8 cellular contexts compared by ENCODE assay signal in the genomic region with DNA sequence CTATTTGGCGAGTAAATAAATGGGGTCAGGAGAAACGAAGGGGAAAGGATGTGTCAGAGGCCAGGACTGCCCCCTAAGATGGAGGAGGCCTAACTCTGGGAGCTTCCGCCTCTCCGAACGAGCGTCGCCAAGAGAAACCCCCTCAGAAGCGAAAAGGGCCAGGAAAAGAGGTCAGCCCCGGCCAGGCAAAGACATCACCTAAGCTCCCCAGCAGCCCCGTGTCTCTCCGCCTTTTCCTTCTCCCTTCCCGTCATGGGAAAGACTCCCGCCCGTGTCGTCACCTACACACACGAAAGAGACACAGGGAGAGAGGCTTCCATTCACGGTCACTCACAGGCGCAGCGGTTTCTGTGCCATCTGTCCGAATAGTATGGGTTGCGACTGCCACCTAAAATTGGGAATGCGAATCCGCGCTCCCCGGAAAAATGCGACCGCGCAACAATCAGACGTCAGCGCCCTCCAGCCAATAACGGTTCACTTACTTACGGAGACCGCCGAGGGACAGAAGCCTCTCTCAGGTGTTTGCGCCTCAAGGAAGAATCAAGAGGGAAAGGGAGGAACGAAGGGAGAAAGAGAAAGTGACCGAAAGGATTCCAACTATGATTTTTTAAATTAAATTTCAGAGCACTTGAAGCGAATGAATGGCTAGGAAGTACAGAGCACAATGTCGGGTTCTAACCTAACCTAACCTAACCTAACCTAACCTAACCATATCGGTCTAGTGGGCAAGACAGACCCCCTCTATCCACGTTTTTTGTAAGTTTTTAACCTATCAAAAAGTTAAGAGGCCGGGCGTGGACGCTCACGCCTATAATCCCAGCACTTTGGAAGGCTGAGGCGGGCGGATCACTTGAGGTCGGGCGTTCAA. TPM values are rescaled to one million over a fixed set of nuclear protein-coding genes. Genes with fewer than 3 reads are reported as not detected.
DNase-seq lines count a peak whose midpoint lies in the region; ATAC-seq lines count a peak whose summit lies in the region.

TSS of gene CWF19L1 (minus strand) at position 402 of the 868 bp plus-strand sequence. CDS start at position 357, 45 bp downstream.

- H3K9ac ChIP-seq in BLaER1 (peak within 1 kb of the TSS; percentile 86), NT2/D1 (ENCODE audit: insufficient read length, low read depth) (peak within 1 kb of the TSS; percentile 86)

- in situ Hi-C loops in endometrial microvascular endothelial cells (cut with HindIII; ENCODE audit: inconsistent ontology term, low pct_unique_long_range_greater_than_20kb, low sequenced_read_pairs): no loop called here

- peaks cover 9% of the 10 kb centered on the region; the same call in 1 of the 2 replicates for H3K36me3 ChIP-seq in BLaER1
- peaks cover 7% of the 10 kb centered on the region for H3K36me3 ChIP-seq in NT2/D1 (ENCODE audit: insufficient read depth, insufficient read length, low read length)

- peaks cover under 1% of the 10 kb centered on the region; the same call in 1 of the 2 replicates for H4K20me1 ChIP-seq in BLaER1

- H3K4me2 ChIP-seq in BLaER1: peak within 1 kb of the TSS; percentile 88

- DNase-seq in HT-29 (ENCODE audit: low spot score): peak; percentile 83
- peak; percentile 63 for DNase-seq in NT2/D1 (ENCODE audit: low read depth, low spot score)
- DNase-seq in activated CD8-positive, alpha-beta memory T cell treated with anti-CD3 and anti-CD28 coated beads, Interleukin-2, amount 50 U/mL, for 1 hour (ENCODE audit: extremely low read depth): peak; percentile 40
- peak; percentile 92 for DNase-seq in mesenteric fat pad (ENCODE audit: low spot score)
- DNase-seq in stimulated activated CD8-positive, alpha-beta memory T cell treated with anti-CD3 and anti-CD28 coated beads, Interleukin-15, amount 100 ng/mL, for 1 hour (ENCODE audit: low read depth): peak; percentile 57

- peak within 1 kb of the TSS; percentile 76 for H3K27ac ChIP-seq in BLaER1

- H3K9me3 ChIP-seq in BLaER1 (no peaks in the 10 kb centered on the region), NT2/D1 (ENCODE audit: insufficient read depth, low read length) (no peaks in the 10 kb centered on the region)

- peaks cover 22% of the 10 kb centered on the region for H3K4me1 ChIP-seq in BLaER1
- H3K4me1 ChIP-seq in NT2/D1 (ENCODE audit: insufficient read depth, insufficient read length): no peaks in the 10 kb centered on the region

- ATAC-seq in GM19351 (IDR thresholded peaks at IDR 0.05; ENCODE audit: unreplicated experiment): peak; percentile 88

- H3K4me3 ChIP-seq in BLaER1 (peak within 1 kb of the TSS; percentile 86), NT2/D1 (ENCODE audit: insufficient read length, low read depth) (peak within 1 kb of the TSS; percentile 95)

- H3K27me3 ChIP-seq in BLaER1 (no peaks in the 10 kb centered on the region), NT2/D1 (ENCODE audit: insufficient read depth, insufficient read length) (no peaks in the 10 kb centered on the region)

RNA-seq across cellular contexts. Expression of gene CWF19L1, which starts in this region (rescaled TPM):
- total RNA-seq in HT-29 (2014; rRNA removed; shearing (Covaris generic)): 18.1 and 19.5 TPM in 2 replicates
- 38.8 TPM for total RNA-seq in endometrial microvascular endothelial cells (ENCODE audit: inconsistent ontology term)
- 19.0 TPM for total RNA-seq in mesenteric fat pad

Comparison
In these comparisons a context has a peak if more than half of its experiments do, and no peak if none do; other contexts are left out.
1. Peak in every context shown above with its lines: DNase-seq, ATAC-seq, H3K4me3 ChIP-seq and H3K27ac ChIP-seq.
2. DNase-seq: peak in every context shown above with its lines; median percentile 92 in mesenteric fat pad; 83 in HT-29; 63 in NT2/D1; 57 in stimulated activated CD8-positive, alpha-beta memory T cell treated with anti-CD3 and anti-CD28 coated beads, Interleukin-15, amount 100 ng/mL, for 1 hour; 40 in activated CD8-positive, alpha-beta memory T cell treated with anti-CD3 and anti-CD28 coated beads, Interleukin-2, amount 50 U/mL, for 1 hour.